ENCODE assay signal across 8 cellular contexts in the genomic region with DNA sequence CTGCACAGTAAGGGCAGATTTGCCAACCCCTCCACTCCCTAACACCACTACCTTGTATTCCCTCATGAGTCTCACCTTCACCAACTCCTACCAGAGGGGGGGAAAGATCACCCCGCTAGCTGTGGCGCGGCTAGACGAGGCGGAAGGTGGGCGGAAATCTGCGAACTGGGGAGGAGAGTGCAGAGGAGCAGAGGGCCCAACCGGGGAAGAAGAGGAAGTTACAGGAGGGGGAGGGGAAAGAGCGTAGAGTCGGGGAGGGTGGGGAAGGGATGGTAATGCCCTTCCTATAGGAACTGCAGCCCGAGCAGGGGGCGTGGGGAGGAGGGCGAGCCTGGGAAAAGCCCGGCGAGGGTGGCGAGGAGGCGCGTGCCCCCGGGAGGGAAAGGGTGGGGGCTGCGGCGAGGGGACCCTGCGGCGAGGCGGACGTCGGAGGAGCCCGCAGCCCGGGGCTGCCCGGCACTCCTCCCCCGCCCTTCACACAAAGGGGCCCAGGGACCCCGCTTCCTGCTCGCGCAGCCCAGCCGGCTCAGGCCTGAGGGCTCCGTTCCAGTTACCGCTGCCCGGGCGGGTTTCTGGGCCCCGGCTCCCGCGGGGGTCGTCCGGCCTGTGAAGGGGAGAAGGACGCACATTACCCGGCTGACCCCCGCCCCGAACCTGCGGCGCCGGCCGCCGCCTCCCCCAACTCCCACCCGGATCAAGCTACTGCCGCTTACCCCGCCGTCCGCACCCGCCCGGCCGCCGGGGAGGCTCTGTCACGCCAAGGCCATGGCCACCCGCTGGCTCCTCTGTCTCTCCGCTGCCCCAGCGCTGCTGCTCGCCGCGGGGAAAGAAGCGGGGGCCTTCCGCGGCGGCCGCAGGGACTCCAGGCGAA. TPM values are rescaled to one million over a fixed set of nuclear protein-coding genes. Genes with fewer than 3 reads are reported as not detected.
DNase-seq lines count a peak whose midpoint lies in the region; ATAC-seq lines count a peak whose summit lies in the region.

No MANE protein-coding gene starts in this region.

- H3K4me1 Mint-ChIP-seq in activated CD4-positive, alpha-beta memory T cell treated with anti-CD3 and anti-CD28 coated beads, Interleukin-2, amount 10 ng/mL, durations not matched to agents 7 days and 5 days, result peaks cover 35% of the 10 kb centered on the region

- ATAC-seq in GM19452 (IDR thresholded peaks at IDR 0.05; ENCODE audit: unreplicated experiment) (peak; percentile 62), HG03571 (IDR thresholded peaks at IDR 0.05; ENCODE audit: unreplicated experiment) (peak; percentile 55)

- H3K4me3 Mint-ChIP-seq in activated CD4-positive, alpha-beta memory T cell treated with anti-CD3 and anti-CD28 coated beads, Interleukin-2, amount 10 ng/mL, durations not matched to agents 7 days and 5 days, result peak overlapping the region; percentile 79

- peaks cover 26% of the 10 kb centered on the region for H3K36me3 Mint-ChIP-seq in activated CD4-positive, alpha-beta memory T cell treated with anti-CD3 and anti-CD28 coated beads, Interleukin-2, amount 10 ng/mL, durations not matched to agents 7 days and 5 days (ENCODE audit: low read depth)

- DNase-seq in CD1c-positive myeloid dendritic cell (ENCODE audit: extremely low spot score) (peak; percentile 88), NCI-H82 (lab: John Stamatoyannopoulos, UW) (peak; percentile 92), medulla oblongata (ENCODE audit: extremely low spot score) (peak; percentile 66)
- peak; percentile 76 for DNase-seq in activated CD4-positive, alpha-beta memory T cell treated with anti-CD3 and anti-CD28 coated beads, Interleukin-2, amount 10 ng/mL, durations not matched to agents 7 days and 5 days
- DNase-seq in effector CD4-positive, alpha-beta T cell, result peak; percentile 66
- DNase-seq in stimulated activated CD8-positive, alpha-beta memory T cell treated with anti-CD3 and anti-CD28 coated beads, Interleukin-12 subunit alpha, Interleukin-12 subunit beta, amount 100 ng/mL, for 1 hour (ENCODE audit: low read depth), result peak; percentile 53

- POLR2A ChIA-PET in activated CD4-positive, alpha-beta memory T cell treated with anti-CD3 and anti-CD28 coated beads, Interleukin-2, amount 10 ng/mL, durations not matched to agents 7 days and 5 days (lab: Charles Lee), result interaction anchor here (0.8 to 2.7 kb wide), 9 partner anchors 8 to 404 kb away, joined by 3 to 9 read pairs (median 4); a partner anchor contains a TSS

- H3K27me3 Mint-ChIP-seq in activated CD4-positive, alpha-beta memory T cell treated with anti-CD3 and anti-CD28 coated beads, Interleukin-2, amount 10 ng/mL, durations not matched to agents 7 days and 5 days, result no peaks in the 10 kb centered on the region

- CTCF ChIA-PET in activated CD4-positive, alpha-beta memory T cell treated with anti-CD3 and anti-CD28 coated beads, Interleukin-2, amount 10 ng/mL, durations not matched to agents 7 days and 5 days (lab: Charles Lee), result interaction anchor here (0.6 kb wide), 1 partner anchor 1099 kb away, joined by 3 read pairs; no protein-coding TSS in a partner anchor

- H3K9me3 Mint-ChIP-seq in activated CD4-positive, alpha-beta memory T cell treated with anti-CD3 and anti-CD28 coated beads, Interleukin-2, amount 10 ng/mL, durations not matched to agents 7 days and 5 days, result no peaks in the 10 kb centered on the region

- peak overlapping the region; percentile 91 for H3K27ac Mint-ChIP-seq in activated CD4-positive, alpha-beta memory T cell treated with anti-CD3 and anti-CD28 coated beads, Interleukin-2, amount 10 ng/mL, durations not matched to agents 7 days and 5 days

RNA-seq across cellular contexts. Expression of a gene that starts 1.8 kb away (rescaled TPM):
- 10 to 100 TPM; 47.1 to 47.8 TPM for total RNA-seq in activated CD4-positive, alpha-beta memory T cell treated with anti-CD3 and anti-CD28 coated beads, Interleukin-2, amount 10 ng/mL, durations not matched to agents 7 days and 5 days

Comparison
In these comparisons a context has a peak if more than half of its experiments do, and no peak if none do; other contexts are left out.
1. Peak in every context shown above with its lines: DNase-seq and ATAC-seq.